Comparison of ENCODE assay signal across 8 cellular contexts in genomic region chr12:14845350-14845750, GRCh38. TPM values are rescaled to one million over a fixed set of nuclear protein-coding genes. Genes with fewer than 3 reads are reported as not detected.
DNase-seq lines count a peak whose midpoint lies in the region; ATAC-seq, FAIRE-seq and TF ChIP-seq lines count a peak whose summit lies in the region.

No MANE protein-coding gene starts in this region.

- no peak overlapping the region for H3K18ac ChIP-seq in mesendoderm (ENCODE audit: low read length)

- H3K4me3 ChIP-seq in BE2C (ENCODE audit: low read depth, low read length) (no peak overlapping the region), mesendoderm (ENCODE audit: low read length) (no peak overlapping the region), thyroid gland (replicated peaks in 1 of 3) (no peak overlapping the region)

- no peaks in the 10 kb centered on the region for H3K9me3 Mint-ChIP-seq in activated B cell treated with CpG ODN at 0.5 μM for 24 hours

- H3K9me3 ChIP-seq in BE2C (no peaks in the 10 kb centered on the region), thyroid gland (no peaks in the 10 kb centered on the region)

- H3K36me3 ChIP-seq in BE2C (no peaks in the 10 kb centered on the region), mesendoderm (ENCODE audit: control insufficient read depth, insufficient read depth, low read length) (no peaks in the 10 kb centered on the region), thyroid gland (no peaks in the 10 kb centered on the region)

- H3K27ac Mint-ChIP-seq in activated B cell treated with CpG ODN at 0.5 μM for 24 hours = peak overlapping the region; percentile 51

- no peak overlapping the region for H3K9ac ChIP-seq in mesendoderm (ENCODE audit: low read length)

- H3K27me3 ChIP-seq in BE2C (no peaks in the 10 kb centered on the region), mesendoderm (ENCODE audit: insufficient read depth, low read length, poor library complexity) (no peaks in the 10 kb centered on the region), thyroid gland (no peaks in the 10 kb centered on the region)

- POLR2A ChIA-PET in activated B cell treated with CpG ODN at 0.5 μM for 24 hours (lab: Charles Lee) = interaction anchor here (1.0 kb wide), 1 partner anchor 151 kb away, joined by 3 read pairs; no protein-coding TSS in a partner anchor

- no peak overlapping the region for H3K56ac ChIP-seq in mesendoderm (ENCODE audit: low read length)

- peak overlapping the region; percentile 21 for H2BK120ac ChIP-seq in mesendoderm (ENCODE audit: low read depth, low read length)

- no peaks in the 10 kb centered on the region for H3K79me1 ChIP-seq in mesendoderm (ENCODE audit: low read length)

- no peak overlapping the region for H3K4me2 ChIP-seq in mesendoderm (ENCODE audit: low read length)

- H3K4ac ChIP-seq in mesendoderm (ENCODE audit: low read depth, low read length) = no peak overlapping the region

- H2AK5ac ChIP-seq in mesendoderm (ENCODE audit: low read length) = no peak overlapping the region

- H3K27me3 Mint-ChIP-seq in activated B cell treated with CpG ODN at 0.5 μM for 24 hours = no peaks in the 10 kb centered on the region

- peak; percentile 50 for DNase-seq in BE2C
- peak; percentile 21 for DNase-seq in NCI-H2029 (lab: John Stamatoyannopoulos, UW)
- DNase-seq in activated B cell treated with CpG ODN at 0.5 μM for 24 hours = no peak
- DNase-seq in mesendoderm = peak; percentile 76
- DNase-seq in thyroid gland = peak; percentile 50 to 51

- H3K79me2 ChIP-seq in mesendoderm (ENCODE audit: control insufficient read depth, insufficient read depth, low read length) = no peaks in the 10 kb centered on the region

- H2BK5ac ChIP-seq in mesendoderm (ENCODE audit: low read length) = no peak overlapping the region

- no peak overlapping the region for H4K5ac ChIP-seq in mesendoderm (ENCODE audit: low read length)

- no peak overlapping the region for H2BK15ac ChIP-seq in mesendoderm (replicated peaks; ENCODE audit: low read depth)

- ATAC-seq in GM18505 (IDR thresholded peaks at IDR 0.05; ENCODE audit: unreplicated experiment) (peak; percentile 50), activated B cell treated with CpG ODN at 0.5 μM for 24 hours (ENCODE audit: low read depth) (peak; percentile 81), HG02938 (IDR thresholded peaks at IDR 0.05; ENCODE audit: unreplicated experiment) (no peak)

- H3K4me1 ChIP-seq in BE2C = peaks cover 13% of the 10 kb centered on the region
- no peaks in the 10 kb centered on the region for H3K4me1 ChIP-seq in mesendoderm (ENCODE audit: control insufficient read depth, low read depth, low read length)
- peaks cover 36 to 48% of the 10 kb centered on the region in 2 donors for H3K4me1 ChIP-seq in thyroid gland

- peak; percentile 80 for TF ChIP-seq CTCF in BE2C (IDR thresholded peaks at IDR 0.05; ENCODE audit: low read depth, low read length)
- TF ChIP-seq CTCF in activated B cell treated with CpG ODN at 0.5 μM for 24 hours (IDR thresholded peaks at IDR 0.05) = peak; percentile 87
- peak; percentile 46 to 97 (median 80) for TF ChIP-seq CTCF in thyroid gland (IDR thresholded peaks at IDR 0.05)

- WGBS in mesendoderm (ENCODE audit: extremely low coverage, insufficient coverage, low lambda C conversion rate) = no CpG with 5 or more reads among the region's 3 CpGs
- 3% methylated on average over 3 of the region's 3 CpGs for WGBS in thyroid gland, 2 donors

- no peak overlapping the region for H3K27ac ChIP-seq in mesendoderm (ENCODE audit: low read depth, low read length)
- peak overlapping the region; percentile 54 to 68 (median 67) for H3K27ac ChIP-seq in thyroid gland

- intact Hi-C loops in activated B cell treated with CpG ODN at 0.5 μM for 24 hours (cut with micrococcal nuclease) = loop anchor here (1.0 to 10.0 kb wide), 13 partner anchors 39 to 679 kb away; partner anchors contain the start of genes ARHGDIB, C12orf60, MGP and RERG
- intact Hi-C loops in thyroid gland (cut with DNase I) = loop anchor here (2.0 kb wide), 1 partner anchor 149 kb away; no protein-coding TSS in a partner anchor

- TF ChIP-seq POLR2A in GM18505 (IDR thresholded peaks at IDR 0.05; ENCODE audit: borderline replicate concordance, extremely low read depth, insufficient read depth, insufficient read length) (no peak), thyroid gland (IDR thresholded peaks at IDR 0.05) (no peak)

- no peak overlapping the region for H3K23ac ChIP-seq in mesendoderm (ENCODE audit: low read length)

- FAIRE-seq in endometrium (lab: Jason Lieb, UNC) = peak; percentile 86

- CTCF ChIA-PET in activated B cell treated with CpG ODN at 0.5 μM for 24 hours (lab: Charles Lee) = interaction anchor here (1.0 to 7.0 kb wide), 10 partner anchors 10 to 606 kb away, joined by 3 to 139 read pairs (median 4); partner anchors contain the start of gene RERG

- H3K4me3 Mint-ChIP-seq in activated B cell treated with CpG ODN at 0.5 μM for 24 hours = no peak overlapping the region

- peaks cover 14% of the 10 kb centered on the region for H3K4me1 Mint-ChIP-seq in activated B cell treated with CpG ODN at 0.5 μM for 24 hours

- no peaks in the 10 kb centered on the region for H3K36me3 Mint-ChIP-seq in activated B cell treated with CpG ODN at 0.5 μM for 24 hours (ENCODE audit: low read depth)

- H4K8ac ChIP-seq in mesendoderm (ENCODE audit: low read depth, low read length) = no peak overlapping the region

RNA-seq across cellular contexts. Expression of gene ART4, which starts 2.0 kb away (rescaled TPM):
- polyA plus RNA-seq in BE2C (2012; ENCODE audit: insufficient read depth, insufficient read length, low read depth) = 0.17 TPM
- total RNA-seq in activated B cell treated with CpG ODN at 0.5 μM for 24 hours (not detected in 2 replicates), thyroid gland (10 to 100 TPM in 2 of 4 donors, 1 to 10 TPM in 2; 5.5 to 26.5 (median 10.8) TPM)
- not detected for polyA plus RNA-seq in mesendoderm (2013, experiment 1 of 2)
- polyA plus RNA-seq in mesendoderm (2013, experiment 2 of 2) = not detected

RNA-seq across cellular contexts. Expression of gene SMCO3, which starts 31.4 kb away (rescaled TPM):
- not detected for polyA plus RNA-seq in BE2C (2012; ENCODE audit: insufficient read depth, insufficient read length, low read depth)
- not detected in 2 replicates for total RNA-seq in activated B cell treated with CpG ODN at 0.5 μM for 24 hours
- not detected for polyA plus RNA-seq in mesendoderm (2013, experiment 1 of 2)
- polyA plus RNA-seq in mesendoderm (2013, experiment 2 of 2) = not detected
- total RNA-seq in thyroid gland = 1 to 10 TPM in 1 of 4 donors, under 1 TPM in 2, not detected in 1; 0.83 to 1.3 (median 0.89) TPM

RNA-seq across cellular contexts. Expression of gene MGP, which starts 40.3 kb away (rescaled TPM):
- polyA plus RNA-seq in BE2C (2012; ENCODE audit: insufficient read depth, insufficient read length, low read depth) = 7.0 TPM
- total RNA-seq in activated B cell treated with CpG ODN at 0.5 μM for 24 hours = not detected in 2 replicates
- polyA plus RNA-seq in mesendoderm (2013, experiment 1 of 2) = not detected
- polyA plus RNA-seq in mesendoderm (2013, experiment 2 of 2) = not detected
- total RNA-seq in thyroid gland = 1,000 to 10,000 TPM in 1 of 4 donors, 100 to 1,000 TPM in 3; 319 to 1,014 (median 397) TPM

RNA-seq across cellular contexts. Expression of gene C12orf60, which starts 41.9 kb away (rescaled TPM):
- 7.1 TPM for polyA plus RNA-seq in BE2C (2012; ENCODE audit: insufficient read depth, insufficient read length, low read depth)
- total RNA-seq in activated B cell treated with CpG ODN at 0.5 μM for 24 hours (0.64 and 0.69 TPM in 2 replicates), thyroid gland (1 to 10 TPM in 1 of 4 donors, under 1 TPM in 3; 0.33 to 2.5 (median 0.73) TPM)
- polyA plus RNA-seq in mesendoderm (2013, experiment 1 of 2) = 2.2 TPM
- polyA plus RNA-seq in mesendoderm (2013, experiment 2 of 2) = 2.1 TPM

RNA-seq across cellular contexts. Expression of gene WBP11, which starts 42.1 kb away (rescaled TPM):
- 117 TPM for polyA plus RNA-seq in BE2C (2012; ENCODE audit: insufficient read depth, insufficient read length, low read depth)
- total RNA-seq in activated B cell treated with CpG ODN at 0.5 μM for 24 hours (86.3 and 89.4 TPM in 2 replicates), thyroid gland (10 to 100 TPM; 23.3 to 34.7 (median 29.6) TPM)
- 121 TPM for polyA plus RNA-seq in mesendoderm (2013, experiment 1 of 2)
- polyA plus RNA-seq in mesendoderm (2013, experiment 2 of 2) = 119 TPM

Comparison
In these comparisons a context has a peak if more than half of its experiments do, and no peak if none do; other contexts are left out.
1. RNA of gene MGP, which starts 40.3 kb away (total RNA-seq): 319 to 1,014 TPM in thyroid gland; not detected in activated B cell treated with CpG ODN at 0.5 μM for 24 hours; every median in the first group is over 100 times any median in the second.
2. Peak in every context shown above with its lines, with median percentiles within 50 percentile points of each other: CTCF ChIP-seq.